In the genomic region with DNA sequence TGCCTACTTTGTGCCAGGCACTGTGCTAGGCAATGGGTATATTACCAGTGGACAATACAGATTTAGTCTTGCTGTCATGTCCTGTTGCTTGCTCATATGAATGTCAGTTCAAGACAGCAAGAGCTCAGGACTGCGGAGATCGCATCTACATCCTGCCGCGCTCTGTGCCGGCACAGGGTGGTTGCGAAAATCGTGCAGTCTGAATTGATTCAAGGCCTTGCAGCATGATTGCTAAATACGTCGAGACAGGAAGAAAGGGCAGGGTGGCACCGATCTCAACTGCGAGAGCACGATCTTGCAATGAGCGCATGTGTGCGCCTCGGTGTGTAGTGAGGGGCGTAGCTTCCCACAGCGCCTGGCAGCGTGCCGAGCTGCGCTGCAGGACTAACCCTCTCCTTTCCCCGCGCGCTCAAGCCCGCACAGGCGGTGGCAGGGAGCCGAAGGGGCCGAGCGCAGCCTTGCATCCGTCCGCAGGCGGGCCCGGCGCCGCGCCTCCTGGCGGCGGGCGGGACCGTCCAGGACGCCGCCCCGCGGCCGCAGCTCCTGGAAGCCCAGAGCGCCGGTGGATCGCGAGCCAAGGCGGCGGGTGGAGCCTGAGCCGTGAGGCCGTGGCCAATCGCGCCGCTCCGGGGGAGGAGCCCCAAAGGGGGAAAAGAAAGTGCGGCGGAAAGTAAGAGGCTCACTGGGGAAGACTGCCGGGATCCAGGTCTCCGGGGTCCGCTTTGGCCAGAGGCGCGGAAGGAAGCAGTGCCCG, we compare ENCODE assay signal across 8 cellular contexts. TPM values are rescaled to one million over a fixed set of nuclear protein-coding genes. Genes with fewer than 3 reads are reported as not detected.
DNase-seq lines count a peak whose midpoint lies in the region; ATAC-seq and TF ChIP-seq lines count a peak whose summit lies in the region.

A gene with protein sequence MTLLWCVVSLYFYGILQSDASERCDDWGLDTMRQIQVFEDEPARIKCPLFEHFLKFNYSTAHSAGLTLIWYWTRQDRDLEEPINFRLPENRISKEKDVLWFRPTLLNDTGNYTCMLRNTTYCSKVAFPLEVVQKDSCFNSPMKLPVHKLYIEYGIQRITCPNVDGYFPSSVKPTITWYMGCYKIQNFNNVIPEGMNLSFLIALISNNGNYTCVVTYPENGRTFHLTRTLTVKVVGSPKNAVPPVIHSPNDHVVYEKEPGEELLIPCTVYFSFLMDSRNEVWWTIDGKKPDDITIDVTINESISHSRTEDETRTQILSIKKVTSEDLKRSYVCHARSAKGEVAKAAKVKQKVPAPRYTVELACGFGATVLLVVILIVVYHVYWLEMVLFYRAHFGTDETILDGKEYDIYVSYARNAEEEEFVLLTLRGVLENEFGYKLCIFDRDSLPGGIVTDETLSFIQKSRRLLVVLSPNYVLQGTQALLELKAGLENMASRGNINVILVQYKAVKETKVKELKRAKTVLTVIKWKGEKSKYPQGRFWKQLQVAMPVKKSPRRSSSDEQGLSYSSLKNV (plus strand): TSS at position 677 of the 754 bp plus-strand sequence. CDS start 50,205 bp downstream, outside the sequence.

- DNase-seq in GM10266 (ENCODE audit: extremely low spot score), result peak; percentile 96
- peak; percentile 97 for DNase-seq in NB4 (ENCODE audit: low read depth)
- peak; percentile 81 for DNase-seq in SW480 (ENCODE audit: low spot score)
- DNase-seq in adipocyte (ENCODE audit: low read depth), result peak; percentile 98
- peak; percentile 97 for DNase-seq in cardiac septum (ENCODE audit: low spot score)
- peak; percentile 71 to 98 (median 86) for DNase-seq in posterior cingulate gyrus
- DNase-seq in upper lobe of left lung, result peak; percentile 95 to 98

- H3K4me3 ChIP-seq in NB4 (ENCODE audit: low read depth, low read length) (peak within 1 kb of the TSS; percentile 94), adipocyte (ENCODE audit: low read length) (peak within 1 kb of the TSS; percentile 92), upper lobe of left lung (peak within 1 kb of the TSS; percentile 75 to 89 (median 78))

- H3K9ac ChIP-seq in adipocyte (ENCODE audit: low read length), result peak within 1 kb of the TSS; percentile 87

- TF ChIP-seq CTCF in GM10266 (IDR thresholded peaks at IDR 0.05; ENCODE audit: control insufficient read depth, insufficient read depth, low read depth, missing control alignments) (peak; percentile 68), NB4 (IDR thresholded peaks at IDR 0.05; ENCODE audit: low read depth, low read length) (peak; percentile 8), upper lobe of left lung (IDR thresholded peaks at IDR 0.05) (peak; percentile 75 to 98 (median 97))

- H3K4me1 ChIP-seq in adipocyte (ENCODE audit: control insufficient read depth, insufficient read depth, low read length) (peaks cover 28% of the 10 kb centered on the region), upper lobe of left lung (peaks cover 8 to 25% (median 9%) of the 10 kb centered on the region in 4 donors)

- no peaks in the 10 kb centered on the region for H3K9me3 ChIP-seq in adipocyte (ENCODE audit: control insufficient read depth, low read length)
- H3K9me3 ChIP-seq in upper lobe of left lung, result no peaks in the 10 kb centered on the region

- H3K27ac ChIP-seq in upper lobe of left lung, result peak within 1 kb of the TSS; percentile 84 to 92 (median 88)

- WGBS in upper lobe of left lung, 2 donors, result 0 to 1% methylated on average over 45 to 48 of the region's 64 CpGs

- no peaks in the 10 kb centered on the region for H3K36me3 ChIP-seq in adipocyte (ENCODE audit: control insufficient read depth, insufficient read depth, low read length, severe bottlenecking)
- no peaks in the 10 kb centered on the region for H3K36me3 ChIP-seq in upper lobe of left lung

- TF ChIP-seq EP300 in upper lobe of left lung (IDR thresholded peaks at IDR 0.05), result no peak

- TF ChIP-seq POLR2A in NB4 (IDR thresholded peaks at IDR 0.05; ENCODE audit: extremely low read depth, insufficient read length) (peak; percentile 81), upper lobe of left lung (IDR thresholded peaks at IDR 0.05) (peak in 3 of 4 donors; percentile 39 to 96 (median 81))

- H3K27me3 ChIP-seq in adipocyte (replicated peaks; ENCODE audit: control insufficient read depth, insufficient read depth, low read length) (no peaks in the 10 kb centered on the region), upper lobe of left lung (no peaks in the 10 kb centered on the region)

- intact Hi-C loops in cardiac septum (cut with DNase I), result loop anchor here (2.0 to 10.0 kb wide), 5 partner anchors 17 to 189 kb away; a partner anchor contains a TSS
- intact Hi-C loops in posterior cingulate gyrus (cut with DNase I), result no loop called here

- peak; percentile 99 for ATAC-seq in HG02571 (IDR thresholded peaks at IDR 0.05; ENCODE audit: unreplicated experiment)
- peak; percentile 98 for ATAC-seq in upper lobe of left lung (ENCODE audit: low FRiP score in 2 of 2)

RNA-seq across cellular contexts. Expression of the gene that starts here (rescaled TPM):
- total RNA-seq in cardiac septum (20.4 TPM), upper lobe of left lung (10 to 100 TPM in 5 of 6 donors, 1 to 10 TPM in 1; 6.3 to 29.8 (median 22.7) TPM)

Comparison
In these comparisons a context has a peak if more than half of its experiments do, and no peak if none do; other contexts are left out.
1. Peak in every context shown above with its lines: DNase-seq, ATAC-seq, H3K4me3 ChIP-seq and H3K27ac ChIP-seq.
2. CTCF ChIP-seq: peak in every context shown above with its lines; median percentile 97 in upper lobe of left lung; 68 in GM10266; 8 in NB4.